In the genomic region with DNA sequence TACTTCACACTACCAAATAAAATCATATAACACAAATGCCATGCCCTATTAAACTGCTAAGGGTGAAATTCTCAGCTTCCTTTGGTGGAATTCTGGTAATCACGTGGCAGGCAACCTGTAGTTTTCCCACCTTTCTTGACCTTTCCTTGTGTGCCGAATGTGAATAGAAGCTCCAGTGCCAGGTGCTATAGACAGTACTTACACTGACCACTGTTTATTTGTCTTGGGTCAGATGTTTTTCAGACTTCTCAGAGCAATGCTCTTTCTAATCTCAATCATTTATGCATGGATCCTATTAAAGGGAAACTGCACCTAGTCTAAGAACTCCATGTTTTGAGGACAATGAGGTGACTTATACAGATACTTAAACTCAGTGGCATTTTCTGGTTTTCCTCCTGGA, we compare ENCODE assay signal across 10 cellular contexts.
"Had no signal": no experiment of that assay in that cellular context is flagged by ENCODE, and none has a peak within 500 bp of the region (broad histone marks: within the 10 kb centered on the region; RNA-seq: fewer than 3 reads in every experiment).

No MANE protein-coding gene starts in this region.

- H3K4me3 Mint-ChIP-seq: HFFc6, IgD-negative memory B cell had no signal

- DNase-seq: GM23248, GOT3, H7, HFFc6, KBM-7 had no signal

- H3K9me3 ChIP-seq: HAP-1 had no signal

- H3K4me1 ChIP-seq: HAP-1 had no signal

- ATAC-seq: HCT116 had no signal

- H3K4me3 ChIP-seq: GM23248, HAP-1 had no signal

- H3K9me3 Mint-ChIP-seq: HFFc6 had no signal

- H3K4me2 ChIP-seq: KMS-11 had no signal

- H3K27ac ChIP-seq: GM23248, KMS-11 had no signal

- H3K9ac ChIP-seq: GM23248, KMS-11 had no signal

- H3K27ac Mint-ChIP-seq: HFFc6, IgD-negative memory B cell had no signal

- H2AFZ ChIP-seq: GM23248 had no signal

- H3K36me3 Mint-ChIP-seq: IgD-negative memory B cell had no signal

- H3K4me1 Mint-ChIP-seq: IgD-negative memory B cell had no signal

- FAIRE-seq: HTR-8/SVneo had no signal

- H3K36me3 ChIP-seq: HAP-1 had no signal
